ENCODE assay signal across 1 cellular context in the genomic region with DNA sequence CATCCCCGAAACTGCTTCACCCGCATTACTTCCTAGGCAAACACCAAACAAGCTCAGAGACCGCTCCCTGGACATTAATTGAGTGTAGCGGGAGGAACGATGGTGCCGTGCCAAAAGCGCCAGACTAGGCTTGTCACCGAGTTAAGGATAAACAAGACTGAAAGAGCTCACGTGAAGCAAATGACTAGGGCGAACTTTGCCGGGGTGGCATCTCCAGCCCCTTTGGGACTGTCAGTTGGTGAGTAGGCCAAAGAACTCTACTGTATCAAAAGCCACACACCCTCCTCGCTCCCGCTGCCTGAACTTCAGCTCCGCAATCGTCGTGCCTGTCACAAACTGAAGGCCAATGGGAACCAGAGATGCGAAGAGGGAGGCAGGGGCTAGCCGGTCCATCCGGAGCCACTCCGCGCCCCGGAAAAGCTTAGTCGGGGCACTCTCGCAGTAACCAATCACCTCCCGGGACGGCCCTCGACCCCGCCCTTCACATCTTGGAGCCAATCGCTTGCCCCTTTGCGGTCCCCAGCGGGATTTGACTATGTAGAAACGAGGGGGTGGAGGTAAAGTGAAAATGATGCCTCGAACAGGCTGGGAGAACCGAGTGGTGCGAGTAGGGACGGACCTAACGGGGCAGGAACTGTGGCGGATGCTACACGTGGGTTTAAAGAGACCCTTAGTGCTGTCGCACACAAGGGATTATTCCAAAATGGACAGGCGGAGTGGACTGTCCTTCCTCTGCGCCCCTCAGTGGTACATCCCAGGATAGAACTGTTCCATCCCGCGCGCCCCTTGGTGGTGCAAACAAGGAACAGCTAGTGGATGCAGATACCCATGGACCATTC.
TF ChIP-seq lines count a peak whose summit lies in the region.

No MANE protein-coding gene starts in this region.

TF ChIP-seq in GM12878, 131 proteins besides CTCF, POLR2A, EP300 and RAD21 (continued from another document and continues in another):
- TF ChIP-seq, protein P1, sequence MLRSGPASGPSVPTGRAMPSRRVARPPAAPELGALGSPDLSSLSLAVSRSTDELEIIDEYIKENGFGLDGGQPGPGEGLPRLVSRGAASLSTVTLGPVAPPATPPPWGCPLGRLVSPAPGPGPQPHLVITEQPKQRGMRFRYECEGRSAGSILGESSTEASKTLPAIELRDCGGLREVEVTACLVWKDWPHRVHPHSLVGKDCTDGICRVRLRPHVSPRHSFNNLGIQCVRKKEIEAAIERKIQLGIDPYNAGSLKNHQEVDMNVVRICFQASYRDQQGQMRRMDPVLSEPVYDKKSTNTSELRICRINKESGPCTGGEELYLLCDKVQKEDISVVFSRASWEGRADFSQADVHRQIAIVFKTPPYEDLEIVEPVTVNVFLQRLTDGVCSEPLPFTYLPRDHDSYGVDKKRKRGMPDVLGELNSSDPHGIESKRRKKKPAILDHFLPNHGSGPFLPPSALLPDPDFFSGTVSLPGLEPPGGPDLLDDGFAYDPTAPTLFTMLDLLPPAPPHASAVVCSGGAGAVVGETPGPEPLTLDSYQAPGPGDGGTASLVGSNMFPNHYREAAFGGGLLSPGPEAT (IDR thresholded peaks at IDR 0.05; ENCODE audit: low read depth) = peak; percentile 84
- TF ChIP-seq, protein P2, sequence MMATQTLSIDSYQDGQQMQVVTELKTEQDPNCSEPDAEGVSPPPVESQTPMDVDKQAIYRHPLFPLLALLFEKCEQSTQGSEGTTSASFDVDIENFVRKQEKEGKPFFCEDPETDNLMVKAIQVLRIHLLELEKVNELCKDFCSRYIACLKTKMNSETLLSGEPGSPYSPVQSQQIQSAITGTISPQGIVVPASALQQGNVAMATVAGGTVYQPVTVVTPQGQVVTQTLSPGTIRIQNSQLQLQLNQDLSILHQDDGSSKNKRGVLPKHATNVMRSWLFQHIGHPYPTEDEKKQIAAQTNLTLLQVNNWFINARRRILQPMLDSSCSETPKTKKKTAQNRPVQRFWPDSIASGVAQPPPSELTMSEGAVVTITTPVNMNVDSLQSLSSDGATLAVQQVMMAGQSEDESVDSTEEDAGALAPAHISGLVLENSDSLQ (IDR thresholded peaks at IDR 0.05) = peak; percentile 96
- TF ChIP-seq MTA2 (IDR thresholded peaks at IDR 0.05; ENCODE audit: low read depth) (peak; percentile 88), GABPA (IDR thresholded peaks at IDR 0.05; ENCODE audit: low read depth) (peak; percentile 94), CBX5 (IDR thresholded peaks at IDR 0.05; ENCODE audit: low read depth) (no peak), NFXL1 (IDR thresholded peaks at IDR 0.05; ENCODE audit: borderline replicate concordance) (no peak), SMC3 (IDR thresholded peaks at IDR 0.05; ENCODE audit: borderline replicate concordance, low read length) (peak; percentile 25; the same call in 1 of the 2 replicates), SP1 (IDR thresholded peaks at IDR 0.05; ENCODE audit: low read depth, low read length) (peak; percentile 62), SIX5 (IDR thresholded peaks at IDR 0.05; ENCODE audit: low read depth, low read length, severe bottlenecking) (peak; percentile 27), TARDBP (IDR thresholded peaks at IDR 0.05; ENCODE audit: borderline replicate concordance) (no peak), CHD1 (IDR thresholded peaks at IDR 0.05; ENCODE audit: low read depth, low read length) (peak; percentile 97), JUND (IDR thresholded peaks at IDR 0.05; ENCODE audit: low read depth, low read length) (peak; percentile 97), BCL11A (IDR thresholded peaks at IDR 0.05; ENCODE audit: low read depth, low read length) (no peak), POLR2AphosphoS5 (IDR thresholded peaks at IDR 0.05; ENCODE audit: low read length) (no peak), CEBPB (IDR thresholded peaks at IDR 0.05; ENCODE audit: borderline replicate concordance in 1 of 2, low read depth in 2 of 2, low read length in 2 of 2) (no peak), SMAD5 (IDR thresholded peaks at IDR 0.05; ENCODE audit: low read depth) (no peak), CBX3 (IDR thresholded peaks at IDR 0.05; ENCODE audit: borderline replicate concordance, low read depth) (no peak), NR2C1 (IDR thresholded peaks at IDR 0.05) (peak; percentile 97), CHD2 (IDR thresholded peaks at IDR 0.05; ENCODE audit: borderline replicate concordance, low read depth, low read length) (peak; percentile 80; the same call in 1 of the 2 replicates), SREBF1 (IDR thresholded peaks at IDR 0.05; ENCODE audit: low read length) (peak; percentile 94), NBN (IDR thresholded peaks at IDR 0.05) (0 out of 2 replicates have a peak, but pooled peaks have one; percentile 74), NR2C2 (IDR thresholded peaks at IDR 0.05; ENCODE audit: borderline replicate concordance, control insufficient read depth, insufficient read length, low read depth) (peak; percentile 55), YY1 (IDR thresholded peaks at IDR 0.05; ENCODE audit: low read depth, low read length) (0 out of 2 replicates have a peak, but pooled peaks have one; percentile 30), CBFB (IDR thresholded peaks at IDR 0.05; ENCODE audit: low read depth) (0 out of 2 replicates have a peak, but pooled peaks have one; percentile 51), BHLHE40 (IDR thresholded peaks at IDR 0.05; ENCODE audit: borderline replicate concordance in 1 of 2, low read depth in 2 of 2, low read length in 1 of 2) (peak; percentile 91 to 94), SRF (IDR thresholded peaks at IDR 0.05; ENCODE audit: low read depth in 2 of 2, low read length in 2 of 2) (peak in 1 of 2 experiments; percentile 25; a peak in 1 of 4 replicates), ZBED1 (IDR thresholded peaks at IDR 0.05; ENCODE audit: borderline replicate concordance) (no peak), MXI1 (IDR thresholded peaks at IDR 0.05; ENCODE audit: low read depth, low read length) (0 out of 2 replicates have a peak, but pooled peaks have one; percentile 38), ZNF274 (IDR thresholded peaks at IDR 0.05; ENCODE audit: insufficient read depth, insufficient read length) (no peak)
- TF ChIP-seq, protein P3, sequence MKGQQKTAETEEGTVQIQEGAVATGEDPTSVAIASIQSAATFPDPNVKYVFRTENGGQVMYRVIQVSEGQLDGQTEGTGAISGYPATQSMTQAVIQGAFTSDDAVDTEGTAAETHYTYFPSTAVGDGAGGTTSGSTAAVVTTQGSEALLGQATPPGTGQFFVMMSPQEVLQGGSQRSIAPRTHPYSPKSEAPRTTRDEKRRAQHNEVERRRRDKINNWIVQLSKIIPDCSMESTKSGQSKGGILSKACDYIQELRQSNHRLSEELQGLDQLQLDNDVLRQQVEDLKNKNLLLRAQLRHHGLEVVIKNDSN (IDR thresholded peaks at IDR 0.05; ENCODE audit: borderline replicate concordance, extremely low read length, insufficient read depth, low read depth, low read length) = no peak
- TF ChIP-seq, protein P4, sequence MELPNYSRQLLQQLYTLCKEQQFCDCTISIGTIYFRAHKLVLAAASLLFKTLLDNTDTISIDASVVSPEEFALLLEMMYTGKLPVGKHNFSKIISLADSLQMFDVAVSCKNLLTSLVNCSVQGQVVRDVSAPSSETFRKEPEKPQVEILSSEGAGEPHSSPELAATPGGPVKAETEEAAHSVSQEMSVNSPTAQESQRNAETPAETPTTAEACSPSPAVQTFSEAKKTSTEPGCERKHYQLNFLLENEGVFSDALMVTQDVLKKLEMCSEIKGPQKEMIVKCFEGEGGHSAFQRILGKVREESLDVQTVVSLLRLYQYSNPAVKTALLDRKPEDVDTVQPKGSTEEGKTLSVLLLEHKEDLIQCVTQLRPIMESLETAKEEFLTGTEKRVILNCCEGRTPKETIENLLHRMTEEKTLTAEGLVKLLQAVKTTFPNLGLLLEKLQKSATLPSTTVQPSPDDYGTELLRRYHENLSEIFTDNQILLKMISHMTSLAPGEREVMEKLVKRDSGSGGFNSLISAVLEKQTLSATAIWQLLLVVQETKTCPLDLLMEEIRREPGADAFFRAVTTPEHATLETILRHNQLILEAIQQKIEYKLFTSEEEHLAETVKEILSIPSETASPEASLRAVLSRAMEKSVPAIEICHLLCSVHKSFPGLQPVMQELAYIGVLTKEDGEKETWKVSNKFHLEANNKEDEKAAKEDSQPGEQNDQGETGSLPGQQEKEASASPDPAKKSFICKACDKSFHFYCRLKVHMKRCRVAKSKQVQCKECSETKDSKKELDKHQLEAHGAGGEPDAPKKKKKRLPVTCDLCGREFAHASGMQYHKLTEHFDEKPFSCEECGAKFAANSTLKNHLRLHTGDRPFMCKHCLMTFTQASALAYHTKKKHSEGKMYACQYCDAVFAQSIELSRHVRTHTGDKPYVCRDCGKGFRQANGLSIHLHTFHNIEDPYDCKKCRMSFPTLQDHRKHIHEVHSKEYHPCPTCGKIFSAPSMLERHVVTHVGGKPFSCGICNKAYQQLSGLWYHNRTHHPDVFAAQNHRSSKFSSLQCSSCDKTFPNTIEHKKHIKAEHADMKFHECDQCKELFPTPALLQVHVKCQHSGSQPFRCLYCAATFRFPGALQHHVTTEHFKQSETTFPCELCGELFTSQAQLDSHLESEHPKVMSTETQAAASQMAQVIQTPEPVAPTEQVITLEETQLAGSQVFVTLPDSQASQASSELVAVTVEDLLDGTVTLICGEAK (IDR thresholded peaks at IDR 0.05; ENCODE audit: borderline replicate concordance) = peak; percentile 96
- TF ChIP-seq, protein P5, sequence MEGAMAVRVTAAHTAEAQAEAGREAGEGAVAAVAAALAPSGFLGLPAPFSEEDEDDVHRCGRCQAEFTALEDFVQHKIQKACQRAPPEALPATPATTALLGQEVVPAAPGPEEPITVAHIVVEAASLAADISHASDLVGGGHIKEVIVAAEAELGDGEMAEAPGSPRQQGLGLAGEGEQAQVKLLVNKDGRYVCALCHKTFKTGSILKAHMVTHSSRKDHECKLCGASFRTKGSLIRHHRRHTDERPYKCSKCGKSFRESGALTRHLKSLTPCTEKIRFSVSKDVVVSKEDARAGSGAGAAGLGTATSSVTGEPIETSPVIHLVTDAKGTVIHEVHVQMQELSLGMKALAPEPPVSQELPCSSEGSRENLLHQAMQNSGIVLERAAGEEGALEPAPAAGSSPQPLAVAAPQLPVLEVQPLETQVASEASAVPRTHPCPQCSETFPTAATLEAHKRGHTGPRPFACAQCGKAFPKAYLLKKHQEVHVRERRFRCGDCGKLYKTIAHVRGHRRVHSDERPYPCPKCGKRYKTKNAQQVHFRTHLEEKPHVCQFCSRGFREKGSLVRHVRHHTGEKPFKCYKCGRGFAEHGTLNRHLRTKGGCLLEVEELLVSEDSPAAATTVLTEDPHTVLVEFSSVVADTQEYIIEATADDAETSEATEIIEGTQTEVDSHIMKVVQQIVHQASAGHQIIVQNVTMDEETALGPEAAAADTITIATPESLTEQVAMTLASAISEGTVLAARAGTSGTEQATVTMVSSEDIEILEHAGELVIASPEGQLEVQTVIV (IDR thresholded peaks at IDR 0.05; ENCODE audit: borderline replicate concordance, partially characterized antibody) = peak; percentile 61
- TF ChIP-seq, protein P6, sequence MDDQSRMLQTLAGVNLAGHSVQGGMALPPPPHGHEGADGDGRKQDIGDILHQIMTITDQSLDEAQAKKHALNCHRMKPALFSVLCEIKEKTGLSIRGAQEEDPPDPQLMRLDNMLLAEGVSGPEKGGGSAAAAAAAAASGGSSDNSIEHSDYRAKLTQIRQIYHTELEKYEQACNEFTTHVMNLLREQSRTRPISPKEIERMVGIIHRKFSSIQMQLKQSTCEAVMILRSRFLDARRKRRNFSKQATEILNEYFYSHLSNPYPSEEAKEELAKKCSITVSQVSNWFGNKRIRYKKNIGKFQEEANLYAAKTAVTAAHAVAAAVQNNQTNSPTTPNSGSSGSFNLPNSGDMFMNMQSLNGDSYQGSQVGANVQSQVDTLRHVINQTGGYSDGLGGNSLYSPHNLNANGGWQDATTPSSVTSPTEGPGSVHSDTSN (IDR thresholded peaks at IDR 0.05; ENCODE audit: insufficient replicate concordance, low read depth, low read length) = peak; percentile 89
- TF ChIP-seq, protein P7, sequence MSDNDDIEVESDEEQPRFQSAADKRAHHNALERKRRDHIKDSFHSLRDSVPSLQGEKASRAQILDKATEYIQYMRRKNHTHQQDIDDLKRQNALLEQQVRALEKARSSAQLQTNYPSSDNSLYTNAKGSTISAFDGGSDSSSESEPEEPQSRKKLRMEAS (IDR thresholded peaks at IDR 0.05; ENCODE audit: low read depth, low read length) = peak; percentile 23; the same call in 1 of the 2 replicates
- TF ChIP-seq, protein P8, sequence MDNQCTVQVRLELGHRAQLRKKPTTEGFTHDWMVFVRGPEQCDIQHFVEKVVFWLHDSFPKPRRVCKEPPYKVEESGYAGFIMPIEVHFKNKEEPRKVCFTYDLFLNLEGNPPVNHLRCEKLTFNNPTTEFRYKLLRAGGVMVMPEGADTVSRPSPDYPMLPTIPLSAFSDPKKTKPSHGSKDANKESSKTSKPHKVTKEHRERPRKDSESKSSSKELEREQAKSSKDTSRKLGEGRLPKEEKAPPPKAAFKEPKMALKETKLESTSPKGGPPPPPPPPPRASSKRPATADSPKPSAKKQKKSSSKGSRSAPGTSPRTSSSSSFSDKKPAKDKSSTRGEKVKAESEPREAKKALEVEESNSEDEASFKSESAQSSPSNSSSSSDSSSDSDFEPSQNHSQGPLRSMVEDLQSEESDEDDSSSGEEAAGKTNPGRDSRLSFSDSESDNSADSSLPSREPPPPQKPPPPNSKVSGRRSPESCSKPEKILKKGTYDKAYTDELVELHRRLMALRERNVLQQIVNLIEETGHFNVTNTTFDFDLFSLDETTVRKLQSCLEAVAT (IDR thresholded peaks at IDR 0.05) = peak; percentile 70; the same call in 1 of the 2 replicates
- TF ChIP-seq, protein P9, sequence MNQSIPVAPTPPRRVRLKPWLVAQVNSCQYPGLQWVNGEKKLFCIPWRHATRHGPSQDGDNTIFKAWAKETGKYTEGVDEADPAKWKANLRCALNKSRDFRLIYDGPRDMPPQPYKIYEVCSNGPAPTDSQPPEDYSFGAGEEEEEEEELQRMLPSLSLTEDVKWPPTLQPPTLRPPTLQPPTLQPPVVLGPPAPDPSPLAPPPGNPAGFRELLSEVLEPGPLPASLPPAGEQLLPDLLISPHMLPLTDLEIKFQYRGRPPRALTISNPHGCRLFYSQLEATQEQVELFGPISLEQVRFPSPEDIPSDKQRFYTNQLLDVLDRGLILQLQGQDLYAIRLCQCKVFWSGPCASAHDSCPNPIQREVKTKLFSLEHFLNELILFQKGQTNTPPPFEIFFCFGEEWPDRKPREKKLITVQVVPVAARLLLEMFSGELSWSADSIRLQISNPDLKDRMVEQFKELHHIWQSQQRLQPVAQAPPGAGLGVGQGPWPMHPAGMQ (IDR thresholded peaks at IDR 0.05; ENCODE audit: borderline replicate concordance) = no peak
- TF ChIP-seq, protein P10, sequence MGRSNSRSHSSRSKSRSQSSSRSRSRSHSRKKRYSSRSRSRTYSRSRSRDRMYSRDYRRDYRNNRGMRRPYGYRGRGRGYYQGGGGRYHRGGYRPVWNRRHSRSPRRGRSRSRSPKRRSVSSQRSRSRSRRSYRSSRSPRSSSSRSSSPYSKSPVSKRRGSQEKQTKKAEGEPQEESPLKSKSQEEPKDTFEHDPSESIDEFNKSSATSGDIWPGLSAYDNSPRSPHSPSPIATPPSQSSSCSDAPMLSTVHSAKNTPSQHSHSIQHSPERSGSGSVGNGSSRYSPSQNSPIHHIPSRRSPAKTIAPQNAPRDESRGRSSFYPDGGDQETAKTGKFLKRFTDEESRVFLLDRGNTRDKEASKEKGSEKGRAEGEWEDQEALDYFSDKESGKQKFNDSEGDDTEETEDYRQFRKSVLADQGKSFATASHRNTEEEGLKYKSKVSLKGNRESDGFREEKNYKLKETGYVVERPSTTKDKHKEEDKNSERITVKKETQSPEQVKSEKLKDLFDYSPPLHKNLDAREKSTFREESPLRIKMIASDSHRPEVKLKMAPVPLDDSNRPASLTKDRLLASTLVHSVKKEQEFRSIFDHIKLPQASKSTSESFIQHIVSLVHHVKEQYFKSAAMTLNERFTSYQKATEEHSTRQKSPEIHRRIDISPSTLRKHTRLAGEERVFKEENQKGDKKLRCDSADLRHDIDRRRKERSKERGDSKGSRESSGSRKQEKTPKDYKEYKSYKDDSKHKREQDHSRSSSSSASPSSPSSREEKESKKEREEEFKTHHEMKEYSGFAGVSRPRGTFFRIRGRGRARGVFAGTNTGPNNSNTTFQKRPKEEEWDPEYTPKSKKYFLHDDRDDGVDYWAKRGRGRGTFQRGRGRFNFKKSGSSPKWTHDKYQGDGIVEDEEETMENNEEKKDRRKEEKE (IDR thresholded peaks at IDR 0.05) = peak; percentile 91
